In the genomic region with DNA sequence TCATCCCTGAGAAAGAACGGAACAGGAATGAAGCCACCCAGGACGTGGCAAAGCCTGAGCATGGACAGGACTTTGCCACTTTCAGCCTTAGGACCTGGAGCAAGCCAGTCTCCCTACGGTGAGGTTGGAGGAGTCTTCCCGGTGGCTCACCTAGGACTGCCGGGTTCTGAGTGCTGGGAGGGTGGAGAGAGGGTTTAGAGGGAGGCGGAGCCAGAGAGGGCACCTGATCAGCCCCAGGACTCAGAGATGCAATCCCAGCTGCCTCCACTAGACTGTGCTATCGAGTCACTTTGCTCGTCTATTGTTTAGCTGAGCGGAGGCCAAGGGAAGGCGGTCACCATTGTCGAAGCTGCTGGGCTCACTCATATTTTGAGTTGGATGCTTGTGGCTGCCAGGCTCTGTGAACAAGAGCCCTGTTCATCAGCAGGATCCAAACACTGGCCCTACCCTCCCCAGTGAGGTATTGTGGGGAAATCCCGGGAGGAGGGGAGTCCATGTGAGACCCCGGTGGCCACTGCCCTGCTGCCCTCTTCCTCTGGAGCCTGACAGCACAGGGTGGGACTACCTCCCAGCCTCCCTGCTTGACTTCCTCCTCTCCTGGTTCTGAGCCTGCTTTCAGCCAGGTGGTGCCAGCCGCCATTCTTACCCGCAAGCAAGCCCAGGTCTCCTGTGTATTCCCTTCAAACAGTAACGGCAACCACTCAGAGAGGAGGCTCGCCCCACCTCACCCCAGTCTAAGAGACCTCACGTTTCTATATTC, we compare ENCODE assay signal across 8 cellular contexts. TPM values are rescaled to one million over a fixed set of nuclear protein-coding genes. Genes with fewer than 3 reads are reported as not detected.
DNase-seq lines count a peak whose midpoint lies in the region; ATAC-seq, FAIRE-seq and TF ChIP-seq lines count a peak whose summit lies in the region.

No MANE protein-coding gene starts in this region.

- ATAC-seq in T-helper 17 cell (peak; percentile 95), GM18519 (IDR thresholded peaks at IDR 0.05; ENCODE audit: low FRiP score, unreplicated experiment) (no peak)

- H3K4me1 Mint-ChIP-seq in T-helper 17 cell: no peaks in the 10 kb centered on the region

- no peak overlapping the region for H3K27ac ChIP-seq in 22Rv1

- H3K27ac Mint-ChIP-seq in T-helper 17 cell: no peak overlapping the region

- no peak overlapping the region for H3K4me3 Mint-ChIP-seq in T-helper 17 cell

- TF ChIP-seq POLR2A in GM12892 (IDR thresholded peaks at IDR 0.05; ENCODE audit: low read depth, low read length): no peak

- no peak overlapping the region for H3K9ac ChIP-seq in skeletal muscle satellite cell (ENCODE audit: low read depth, low read length)

- peak overlapping the region; percentile 27 for H3K4me2 ChIP-seq in skeletal muscle satellite cell (ENCODE audit: low read length)

- FAIRE-seq in GM12892 (lab: Jason Lieb, UNC): no peak

- H3K9me3 ChIP-seq in T-helper 17 cell (ENCODE audit: control insufficient read depth, low read length, poor library complexity, severe bottlenecking) (no peaks in the 10 kb centered on the region), skeletal muscle satellite cell (replicated peaks; ENCODE audit: low read length) (no peaks in the 10 kb centered on the region)

- H3K27me3 ChIP-seq in skeletal muscle satellite cell (ENCODE audit: control insufficient read depth, insufficient read depth, low read length): peaks cover 65% of the 10 kb centered on the region

- DNase-seq in GM12892 (ENCODE audit: insufficient read length) (peak; percentile 81), NCI-H128 (lab: John Stamatoyannopoulos, UW; ENCODE audit: unreplicated experiment) (peak; percentile 13), T-helper 17 cell (peak; percentile 25 to 54 (median 37)), astrocyte of the hippocampus (ENCODE audit: low read depth, low spot score) (peak; percentile 91), hypothalamus (lab: John Stamatoyannopoulos, UW) (peak in 39 of 51 donors; percentile 1 to 62 (median 18))

- peaks cover 3% of the 10 kb centered on the region for H3K4me1 ChIP-seq in skeletal muscle satellite cell (ENCODE audit: control insufficient read depth, insufficient read depth, low read length)

- H3K27me3 Mint-ChIP-seq in T-helper 17 cell: peaks cover 64% of the 10 kb centered on the region

- TF ChIP-seq CTCF in 22Rv1 (IDR thresholded peaks at IDR 0.05): peak; percentile 89

- H3K36me3 Mint-ChIP-seq in T-helper 17 cell (ENCODE audit: low read depth): no peaks in the 10 kb centered on the region

- no peak overlapping the region for H3K4me3 ChIP-seq in skeletal muscle satellite cell (ENCODE audit: low read length)

- H3K36me3 ChIP-seq in skeletal muscle satellite cell (ENCODE audit: insufficient read depth, low read length): no peaks in the 10 kb centered on the region

RNA-seq across cellular contexts. Expression of gene KRT14, which starts 7.0 kb away (rescaled TPM):
- not detected for polyA plus RNA-seq in GM12892 (2012; ENCODE audit: missing spikeins)
- total RNA-seq in T-helper 17 cell: not detected
- total RNA-seq in skeletal muscle satellite cell (2012; rRNA removed): not detected in 2 replicates

RNA-seq across cellular contexts. Expression of gene KRT9, which starts 7.8 kb away (rescaled TPM):
- not detected for polyA plus RNA-seq in GM12892 (2012; ENCODE audit: missing spikeins)
- not detected for total RNA-seq in T-helper 17 cell
- total RNA-seq in skeletal muscle satellite cell (2012; rRNA removed): not detected in 2 replicates

RNA-seq across cellular contexts. Expression of gene KRT16, which starts 32.9 kb away (rescaled TPM):
- not detected for polyA plus RNA-seq in GM12892 (2012; ENCODE audit: missing spikeins)
- not detected for total RNA-seq in T-helper 17 cell
- 0.25 TPM in 1 of 2 replicates, not detected in the other for total RNA-seq in skeletal muscle satellite cell (2012; rRNA removed)

RNA-seq across cellular contexts. Expression of gene KRT17, which starts 44.7 kb away (rescaled TPM):
- 9.7 TPM for polyA plus RNA-seq in GM12892 (2012; ENCODE audit: missing spikeins)
- total RNA-seq in T-helper 17 cell: not detected
- total RNA-seq in skeletal muscle satellite cell (2012; rRNA removed): 0.25 and 1.7 TPM in 2 replicates

RNA-seq across cellular contexts. Expression of gene KRT19, which starts 51.6 kb away (rescaled TPM):
- not detected for polyA plus RNA-seq in GM12892 (2012; ENCODE audit: missing spikeins)
- total RNA-seq in T-helper 17 cell: not detected
- 3.1 and 12.4 TPM in 2 replicates for total RNA-seq in skeletal muscle satellite cell (2012; rRNA removed)

Comparison
In these comparisons a context has a peak if more than half of its experiments do, and no peak if none do; other contexts are left out.
1. DNase-seq: peak in every context shown above with its lines; median percentile 91 in astrocyte of the hippocampus; 81 in GM12892; 37 in T-helper 17 cell; 18 in hypothalamus; 13 in NCI-H128.